10 cellular contexts compared by ENCODE assay signal in the genomic region with DNA sequence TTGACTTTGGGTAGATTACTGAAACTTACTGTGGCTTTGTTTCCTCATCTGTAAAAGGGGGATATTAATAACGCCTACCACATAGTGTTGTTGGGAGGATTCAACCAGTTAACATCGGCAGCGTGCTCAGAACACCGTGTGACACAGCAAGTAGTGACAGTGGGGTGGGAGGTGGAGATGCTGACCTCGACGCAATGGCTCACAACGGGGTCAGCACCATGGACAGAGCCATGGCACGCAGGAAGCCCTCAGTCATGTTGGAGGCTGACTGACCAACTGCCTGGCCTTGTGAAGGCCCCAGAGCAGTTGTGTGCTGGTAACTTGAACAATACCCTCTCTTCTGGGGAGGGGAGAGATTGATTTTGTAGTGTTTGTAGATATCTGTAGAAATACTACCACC.
DNase-seq lines count a peak whose midpoint lies in the region; ATAC-seq, FAIRE-seq and TF ChIP-seq lines count a peak whose summit lies in the region.
"Had no signal": no experiment of that assay in that cellular context is flagged by ENCODE, and none has a peak within 500 bp of the region (broad histone marks: within the 10 kb centered on the region; RNA-seq: fewer than 3 reads in every experiment).

No MANE protein-coding gene starts in this region.

- H3K4me1 ChIP-seq in HepG2 (ENCODE audit: insufficient read depth, low read length), result no peaks in the 10 kb centered on the region
- no peaks in the 10 kb centered on the region for H3K4me1 ChIP-seq in Peyer's patch
- H3K4me1 ChIP-seq: psoas muscle had no signal

- TF ChIP-seq RAD21 in HepG2 (CRISPR knock-in tag; IDR thresholded peaks at IDR 0.05), result no peak

- BruUV-seq in HepG2 (replicated peaks; lab: Mats Ljungman, UMichigan), result no TSS peak

- no peaks in the 10 kb centered on the region for H3K79me2 ChIP-seq in HepG2 (ENCODE audit: insufficient read depth, low read length)

- TF ChIP-seq CTCF in HepG2 (CRISPR knock-in tag; IDR thresholded peaks at IDR 0.05), result no peak
- no peak for TF ChIP-seq CTCF in Peyer's patch (IDR thresholded peaks at IDR 0.05)

- intact Hi-C loops in HepG2 (cut with micrococcal nuclease; ENCODE audit: unreplicated experiment), result no loop called here

- POLR2A ChIA-PET in HepG2 (lab: Yijun Ruan, JAX), result no interaction called here

- peak; percentile 39 for DNase-seq in GM03348 (ENCODE audit: low spot score)
- peak; percentile 22 for DNase-seq in KBM-7
- DNase-seq in amniotic epithelial cell (ENCODE audit: low read depth), result peak; percentile 16
- peak; percentile 31 for DNase-seq in HepG2 (ENCODE audit: low spot score)
- DNase-seq in OCI-M2 (lab: John Stamatoyannopoulos, UW; ENCODE audit: unreplicated experiment), result no peak
- DNase-seq in putamen (ENCODE audit: low spot score), result no peak
- no peak for DNase-seq in NCI-H2171 (lab: John Stamatoyannopoulos, UW)
- no peak for DNase-seq in Peyer's patch
- DNase-seq: NCI-H446 treated with DMSO at 0.1 percent for 48 hours had no signal

- no peak overlapping the region for H3K4me2 ChIP-seq in HepG2 (ENCODE audit: low read depth, low read length)

- 28% methylated on average over 8 of the region's 8 CpGs for WGBS in HepG2 (ENCODE audit: low lambda C conversion rate)

- TF ChIP-seq POLR2A in HepG2 (IDR thresholded peaks at IDR 0.05; ENCODE audit: insufficient read depth in 1 of 2, low read depth in 2 of 2, low read length in 2 of 2) (no peak), Peyer's patch (IDR thresholded peaks at IDR 0.05) (no peak)

- H3K9me3 ChIP-seq in HepG2 (ENCODE audit: low read length) (no peaks in the 10 kb centered on the region), Peyer's patch (no peaks in the 10 kb centered on the region)
- H3K9me3 ChIP-seq: psoas muscle had no signal

- H3K36me3 ChIP-seq in HepG2 (replicated peaks in 1 of 2; ENCODE audit: control insufficient read depth in 1 of 2, insufficient read depth in 2 of 2, low read length in 2 of 2) (no peaks in the 10 kb centered on the region), Peyer's patch (no peaks in the 10 kb centered on the region)

- no peak overlapping the region for H2AFZ ChIP-seq in HepG2 (ENCODE audit: low read length)

- peak; percentile 53 for ATAC-seq in HepG2
- ATAC-seq: psoas muscle had no signal

- H3K4me3 ChIP-seq in HepG2 (replicated peaks in 1 of 3; ENCODE audit: insufficient read depth in 1 of 3, low read depth in 2 of 3, low read length in 3 of 3) (no peak overlapping the region), Peyer's patch (no peak overlapping the region)
- H3K4me3 ChIP-seq: psoas muscle had no signal

- H3K9ac ChIP-seq in HepG2 (ENCODE audit: insufficient read depth, low read depth, low read length), result no peak overlapping the region

- TF ChIP-seq EP300 in HepG2 (IDR thresholded peaks at IDR 0.05; ENCODE audit: low read depth in 2 of 2, low read length in 2 of 2) (no peak), HepG2 (CRISPR knock-in tag; IDR thresholded peaks at IDR 0.05; ENCODE audit: borderline replicate concordance) (no peak)

- H3K27ac ChIP-seq in HepG2 (ENCODE audit: extremely low read length, insufficient read depth, low read length) (no peak overlapping the region), Peyer's patch (no peak overlapping the region)
- H3K27ac ChIP-seq: psoas muscle had no signal

- in situ Hi-C loops in KBM-7 (cut with MboI; ENCODE audit: low pct_unique_long_range_greater_than_20kb, low sequenced_read_pairs) (no loop called here), HepG2 (cut with HindIII; ENCODE audit: extremely low pct_ligation_motif_present, low pct_unique_long_range_greater_than_20kb) (no loop called here)

- CTCF ChIA-PET in HepG2 (lab: Yijun Ruan, JAX; ENCODE audit: low intra/inter-chr PET ratio, low total read pairs), result no interaction called here

- no peak for FAIRE-seq in HepG2 (lab: Jason Lieb, UNC)

- peaks cover 2% of the 10 kb centered on the region; the same call in 1 of the 2 replicates for H4K20me1 ChIP-seq in HepG2 (ENCODE audit: insufficient read depth, low read length)

- H3K27me3 ChIP-seq in HepG2 (ENCODE audit: control insufficient read depth in 1 of 2, insufficient read depth in 2 of 2, low read length in 2 of 2), result peaks cover 4 to 43% of the 10 kb centered on the region in 2 experiments; a peak in 4 of 5 replicates
- H3K27me3 ChIP-seq in Peyer's patch, result no peaks in the 10 kb centered on the region

TF ChIP-seq in HepG2, 621 proteins besides CTCF, POLR2A, EP300 and RAD21 (continues in another document):
- TF ChIP-seq IKZF4 (CRISPR knock-in tag; IDR thresholded peaks at IDR 0.05; ENCODE audit: borderline replicate concordance, low read depth, not compliant biosample characterization), result peak; percentile 53
- peak; percentile 58; the same call in 1 of the 2 replicates for TF ChIP-seq ZFP36L1 (CRISPR knock-in tag; IDR thresholded peaks at IDR 0.05)
- no peak for TF ChIP-seq SP4 (CRISPR knock-in tag; IDR thresholded peaks at IDR 0.05)
- TF ChIP-seq, protein P1, sequence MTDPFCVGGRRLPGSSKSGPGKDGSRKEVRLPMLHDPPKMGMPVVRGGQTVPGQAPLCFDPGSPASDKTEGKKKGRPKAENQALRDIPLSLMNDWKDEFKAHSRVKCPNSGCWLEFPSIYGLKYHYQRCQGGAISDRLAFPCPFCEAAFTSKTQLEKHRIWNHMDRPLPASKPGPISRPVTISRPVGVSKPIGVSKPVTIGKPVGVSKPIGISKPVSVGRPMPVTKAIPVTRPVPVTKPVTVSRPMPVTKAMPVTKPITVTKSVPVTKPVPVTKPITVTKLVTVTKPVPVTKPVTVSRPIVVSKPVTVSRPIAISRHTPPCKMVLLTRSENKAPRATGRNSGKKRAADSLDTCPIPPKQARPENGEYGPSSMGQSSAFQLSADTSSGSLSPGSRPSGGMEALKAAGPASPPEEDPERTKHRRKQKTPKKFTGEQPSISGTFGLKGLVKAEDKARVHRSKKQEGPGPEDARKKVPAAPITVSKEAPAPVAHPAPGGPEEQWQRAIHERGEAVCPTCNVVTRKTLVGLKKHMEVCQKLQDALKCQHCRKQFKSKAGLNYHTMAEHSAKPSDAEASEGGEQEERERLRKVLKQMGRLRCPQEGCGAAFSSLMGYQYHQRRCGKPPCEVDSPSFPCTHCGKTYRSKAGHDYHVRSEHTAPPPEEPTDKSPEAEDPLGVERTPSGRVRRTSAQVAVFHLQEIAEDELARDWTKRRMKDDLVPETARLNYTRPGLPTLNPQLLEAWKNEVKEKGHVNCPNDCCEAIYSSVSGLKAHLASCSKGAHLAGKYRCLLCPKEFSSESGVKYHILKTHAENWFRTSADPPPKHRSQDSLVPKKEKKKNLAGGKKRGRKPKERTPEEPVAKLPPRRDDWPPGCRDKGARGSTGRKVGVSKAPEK (CRISPR knock-in tag; IDR thresholded peaks at IDR 0.05; ENCODE audit: borderline replicate concordance), result no peak
- no peak for TF ChIP-seq PCBP2 (optimal IDR thresholded peaks at IDR 0.05; ENCODE audit: low read depth, low read length, poor library complexity, severe bottlenecking)
- TF ChIP-seq, protein P2, sequence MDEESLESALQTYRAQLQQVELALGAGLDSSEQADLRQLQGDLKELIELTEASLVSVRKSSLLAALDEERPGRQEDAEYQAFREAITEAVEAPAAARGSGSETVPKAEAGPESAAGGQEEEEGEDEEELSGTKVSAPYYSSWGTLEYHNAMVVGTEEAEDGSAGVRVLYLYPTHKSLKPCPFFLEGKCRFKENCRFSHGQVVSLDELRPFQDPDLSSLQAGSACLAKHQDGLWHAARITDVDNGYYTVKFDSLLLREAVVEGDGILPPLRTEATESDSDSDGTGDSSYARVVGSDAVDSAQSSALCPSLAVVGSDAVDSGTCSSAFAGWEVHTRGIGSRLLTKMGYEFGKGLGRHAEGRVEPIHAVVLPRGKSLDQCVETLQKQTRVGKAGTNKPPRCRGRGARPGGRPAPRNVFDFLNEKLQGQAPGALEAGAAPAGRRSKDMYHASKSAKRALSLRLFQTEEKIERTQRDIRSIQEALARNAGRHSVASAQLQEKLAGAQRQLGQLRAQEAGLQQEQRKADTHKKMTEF (CRISPR knock-in tag; IDR thresholded peaks at IDR 0.05), result no peak
- TF ChIP-seq EED (CRISPR knock-in tag; IDR thresholded peaks at IDR 0.05), result no peak
- no peak for TF ChIP-seq SMAD3 (CRISPR knock-in tag; IDR thresholded peaks at IDR 0.05)
- TF ChIP-seq HDAC6 (IDR thresholded peaks at IDR 0.05; ENCODE audit: low read depth, low read length), result no peak
- TF ChIP-seq CEBPG (CRISPR knock-in tag; IDR thresholded peaks at IDR 0.05), result no peak
- TF ChIP-seq, protein P3, sequence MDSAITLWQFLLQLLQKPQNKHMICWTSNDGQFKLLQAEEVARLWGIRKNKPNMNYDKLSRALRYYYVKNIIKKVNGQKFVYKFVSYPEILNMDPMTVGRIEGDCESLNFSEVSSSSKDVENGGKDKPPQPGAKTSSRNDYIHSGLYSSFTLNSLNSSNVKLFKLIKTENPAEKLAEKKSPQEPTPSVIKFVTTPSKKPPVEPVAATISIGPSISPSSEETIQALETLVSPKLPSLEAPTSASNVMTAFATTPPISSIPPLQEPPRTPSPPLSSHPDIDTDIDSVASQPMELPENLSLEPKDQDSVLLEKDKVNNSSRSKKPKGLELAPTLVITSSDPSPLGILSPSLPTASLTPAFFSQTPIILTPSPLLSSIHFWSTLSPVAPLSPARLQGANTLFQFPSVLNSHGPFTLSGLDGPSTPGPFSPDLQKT (CRISPR knock-in tag; IDR thresholded peaks at IDR 0.05; ENCODE audit: borderline replicate concordance), result no peak
- no peak for TF ChIP-seq MTA3 (CRISPR knock-in tag; IDR thresholded peaks at IDR 0.05)
- no peak for TF ChIP-seq MIER3 (CRISPR knock-in tag; IDR thresholded peaks at IDR 0.05; ENCODE audit: borderline replicate concordance)
- TF ChIP-seq RAD51 (IDR thresholded peaks at IDR 0.05; ENCODE audit: borderline replicate concordance), result no peak
- TF ChIP-seq, protein P4, sequence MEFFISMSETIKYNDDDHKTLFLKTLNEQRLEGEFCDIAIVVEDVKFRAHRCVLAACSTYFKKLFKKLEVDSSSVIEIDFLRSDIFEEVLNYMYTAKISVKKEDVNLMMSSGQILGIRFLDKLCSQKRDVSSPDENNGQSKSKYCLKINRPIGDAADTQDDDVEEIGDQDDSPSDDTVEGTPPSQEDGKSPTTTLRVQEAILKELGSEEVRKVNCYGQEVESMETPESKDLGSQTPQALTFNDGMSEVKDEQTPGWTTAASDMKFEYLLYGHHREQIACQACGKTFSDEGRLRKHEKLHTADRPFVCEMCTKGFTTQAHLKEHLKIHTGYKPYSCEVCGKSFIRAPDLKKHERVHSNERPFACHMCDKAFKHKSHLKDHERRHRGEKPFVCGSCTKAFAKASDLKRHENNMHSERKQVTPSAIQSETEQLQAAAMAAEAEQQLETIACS (CRISPR knock-in tag; IDR thresholded peaks at IDR 0.05), result no peak

Comparison
In these comparisons a context has a peak if more than half of its experiments do, and no peak if none do; other contexts are left out.
1. DNase-seq: peak in GM03348 (single experiment), KBM-7 (single experiment), amniotic epithelial cell (single experiment) and HepG2 (single experiment); none in OCI-M2 (single experiment), putamen (single experiment), NCI-H2171 (single experiment) and Peyer's patch (0 of 3).